11 cellular contexts compared by ENCODE assay signal in genomic region chr12:105721051-105721825, GRCh38.
A peak's percentile ranks its signal among the peaks of the same experiment; 100 is the strongest.
DNase-seq lines count a peak whose midpoint lies in the region; ATAC-seq and TF ChIP-seq lines count a peak whose summit lies in the region.
"Had no signal": no experiment of that assay in that cellular context is flagged by ENCODE, and none has a peak within 500 bp of the region (broad histone marks: within the 10 kb centered on the region; RNA-seq: fewer than 3 reads in every experiment).

No MANE protein-coding gene starts in this region.

- no peaks in the 10 kb centered on the region for H3K36me3 ChIP-seq in ascending aorta

- TF ChIP-seq CTCF in ascending aorta (IDR thresholded peaks at IDR 0.05) = no peak

- ATAC-seq in GM19351 (IDR thresholded peaks at IDR 0.05; ENCODE audit: unreplicated experiment) (peak; percentile 76), HG03060 (IDR thresholded peaks at IDR 0.05; ENCODE audit: low read depth, unreplicated experiment) (peak; percentile 56), HG03139 (IDR thresholded peaks at IDR 0.05; ENCODE audit: unreplicated experiment) (no peak)

- no peak overlapping the region for H3K4me3 ChIP-seq in ascending aorta

- no peak overlapping the region for H3K27ac Mint-ChIP-seq in activated T-helper 2 cell treated with anti-CD3 and anti-CD28 coated beads, Interferon-gamma antibody, Interleukin-2, Interleukin-4, amounts not matched to agents 10 μg/mL and 5 μg/mL and 100 μg/mL, durations not matched to agents 14 hours and 24 hours and 36 hours
- H3K27ac Mint-ChIP-seq: B cell had no signal

- no peak overlapping the region for H3K27ac ChIP-seq in ascending aorta

- peaks cover 0 to 3% of the 10 kb centered on the region in 2 donors for H3K4me1 ChIP-seq in ascending aorta

- DNase-seq in DMS 273 treated with DMSO at 0.1 percent for 48 hours (lab: John Stamatoyannopoulos, UW) (peak; percentile 24), NCI-H510A (lab: John Stamatoyannopoulos, UW) (peak; percentile 65), superior temporal gyrus (ENCODE audit: extremely low spot score) (no peak), ascending aorta (ENCODE audit: low spot score in 2 of 2) (no peak)
- no peak for DNase-seq in activated T-helper 2 cell treated with anti-CD3 and anti-CD28 coated beads, Interferon-gamma antibody, Interleukin-2, Interleukin-4, amounts not matched to agents 10 μg/mL and 5 μg/mL and 100 μg/mL, durations not matched to agents 14 hours and 24 hours and 36 hours (ENCODE audit: low spot score)
- DNase-seq: KBM-7, retina had no signal

- H3K9me3 ChIP-seq in ascending aorta = no peaks in the 10 kb centered on the region

- H3K27me3 Mint-ChIP-seq in activated T-helper 2 cell treated with anti-CD3 and anti-CD28 coated beads, Interferon-gamma antibody, Interleukin-2, Interleukin-4, amounts not matched to agents 10 μg/mL and 5 μg/mL and 100 μg/mL, durations not matched to agents 14 hours and 24 hours and 36 hours (ENCODE audit: low read depth) = peaks cover 6% of the 10 kb centered on the region

- H3K4me3 Mint-ChIP-seq in activated T-helper 2 cell treated with anti-CD3 and anti-CD28 coated beads, Interferon-gamma antibody, Interleukin-2, Interleukin-4, amounts not matched to agents 10 μg/mL and 5 μg/mL and 100 μg/mL, durations not matched to agents 14 hours and 24 hours and 36 hours (ENCODE audit: low read depth) = no peak overlapping the region
- H3K4me3 Mint-ChIP-seq: B cell had no signal

- H3K4me1 Mint-ChIP-seq in activated T-helper 2 cell treated with anti-CD3 and anti-CD28 coated beads, Interferon-gamma antibody, Interleukin-2, Interleukin-4, amounts not matched to agents 10 μg/mL and 5 μg/mL and 100 μg/mL, durations not matched to agents 14 hours and 24 hours and 36 hours (ENCODE audit: low read depth) = no peaks in the 10 kb centered on the region
- H3K4me1 Mint-ChIP-seq: B cell had no signal

- no peaks in the 10 kb centered on the region for H3K27me3 ChIP-seq in ascending aorta

- intact Hi-C loops in ascending aorta (cut with DNase I) = no loop called here
- intact Hi-C loops in activated T-helper 2 cell treated with anti-CD3 and anti-CD28 coated beads, Interferon-gamma antibody, Interleukin-2, Interleukin-4, amounts not matched to agents 10 μg/mL and 5 μg/mL and 100 μg/mL, durations not matched to agents 14 hours and 24 hours and 36 hours (cut with micrococcal nuclease) = no loop called here

- H3K36me3 Mint-ChIP-seq in activated T-helper 2 cell treated with anti-CD3 and anti-CD28 coated beads, Interferon-gamma antibody, Interleukin-2, Interleukin-4, amounts not matched to agents 10 μg/mL and 5 μg/mL and 100 μg/mL, durations not matched to agents 14 hours and 24 hours and 36 hours (ENCODE audit: low read depth) = no peaks in the 10 kb centered on the region

- H3K9me3 Mint-ChIP-seq in activated T-helper 2 cell treated with anti-CD3 and anti-CD28 coated beads, Interferon-gamma antibody, Interleukin-2, Interleukin-4, amounts not matched to agents 10 μg/mL and 5 μg/mL and 100 μg/mL, durations not matched to agents 14 hours and 24 hours and 36 hours = no peaks in the 10 kb centered on the region

Comparison
In these comparisons a context has a peak if more than half of its experiments do, and no peak if none do; other contexts are left out.
1. DNase-seq: peak in DMS 273 treated with DMSO at 0.1 percent for 48 hours (single experiment) and NCI-H510A (single experiment); none in superior temporal gyrus (single experiment), ascending aorta (0 of 2) and activated T-helper 2 cell treated with anti-CD3 and anti-CD28 coated beads, Interferon-gamma antibody, Interleukin-2, Interleukin-4, amounts not matched to agents 10 μg/mL and 5 μg/mL and 100 μg/mL, durations not matched to agents 14 hours and 24 hours and 36 hours (single experiment).